Comparison of ENCODE assay signal across 14 cellular contexts in the genomic region with DNA sequence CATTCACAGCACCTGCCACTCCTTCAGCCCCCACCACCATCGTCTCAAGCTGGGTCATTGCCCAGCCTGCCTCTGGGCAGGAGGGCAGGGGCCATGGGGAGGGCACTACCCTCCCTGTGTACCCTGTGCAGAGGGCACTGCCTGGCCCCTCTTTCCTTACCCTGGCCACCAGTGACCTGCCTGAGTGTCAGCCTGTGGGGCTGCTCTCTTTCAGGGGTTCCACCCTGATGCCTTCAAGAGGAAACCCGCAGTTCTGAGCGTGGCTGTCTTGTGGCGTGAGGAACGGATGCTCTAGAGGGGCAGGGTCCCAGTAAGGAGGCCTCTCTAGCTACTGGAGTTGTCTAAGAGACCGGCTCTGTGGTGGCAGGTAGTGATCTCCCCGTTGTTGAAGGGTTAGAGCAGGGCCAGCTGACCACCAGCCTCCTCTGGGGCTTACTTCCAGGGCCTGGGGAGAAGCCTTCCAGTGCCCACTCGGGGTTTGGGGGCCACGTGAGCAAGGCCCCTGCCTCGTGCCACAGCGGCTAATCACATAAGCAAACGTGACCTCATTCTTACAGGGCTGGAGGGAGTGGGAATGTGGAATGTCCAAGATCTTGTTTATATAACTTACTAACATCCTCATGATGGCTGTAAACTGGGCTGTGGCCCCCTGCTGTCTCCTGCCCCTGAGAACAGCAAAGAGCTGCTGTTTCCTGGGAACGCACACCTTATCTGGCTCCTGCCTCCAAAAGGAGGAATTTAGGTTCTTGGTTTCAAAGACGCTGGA. TPM values are rescaled to one million over a fixed set of nuclear protein-coding genes. Genes with fewer than 3 reads are reported as not detected.
A peak's percentile ranks its signal among the peaks of the same experiment; 100 is the strongest.
DNase-seq lines count a peak whose midpoint lies in the region; ATAC-seq, FAIRE-seq and TF ChIP-seq lines count a peak whose summit lies in the region.
"Had no signal": no experiment of that assay in that cellular context is flagged by ENCODE, and none has a peak within 500 bp of the region (broad histone marks: within the 10 kb centered on the region; RNA-seq: fewer than 3 reads in every experiment).

No MANE protein-coding gene starts in this region.

- WGBS in GM12878 (ENCODE audit: insufficient coverage, insufficient replicate concordance, low lambda C conversion rate, missing lambda C conversion rate): 15% methylated on average over 14 of the region's 14 CpGs

- TF ChIP-seq EP300 in GM12878 (IDR thresholded peaks at IDR 0.05; ENCODE audit: borderline replicate concordance in 1 of 2, control insufficient read depth in 1 of 2, low read depth in 2 of 2, low read length in 2 of 2): no peak

- ATAC-seq in Right ventricle myocardium superior (ENCODE audit: poor library complexity): no peak
- 0 out of 3 replicates have a peak, but pooled peaks have one; percentile 16 for ATAC-seq in GM12878
- peak; percentile 26 for ATAC-seq in stimulated activated memory B cell treated with anti-CD40 and anti-IgM and Interleukin-4, amounts not matched to agents 10 μg/mL and 1 μg/mL and 100 μg/mL, for 72 hours
- ATAC-seq in HG03457 (IDR thresholded peaks at IDR 0.05; ENCODE audit: unreplicated experiment): no peak
- ATAC-seq: heart right ventricle, T-helper 17 cell had no signal

- H3K27me3 Mint-ChIP-seq in stimulated activated memory B cell treated with anti-CD40 and anti-IgM and Interleukin-4, amounts not matched to agents 10 μg/mL and 1 μg/mL and 100 μg/mL, for 72 hours: no peaks in the 10 kb centered on the region
- H3K27me3 Mint-ChIP-seq: activated naive CD4-positive, alpha-beta T cell treated with anti-CD3 and anti-CD28 coated beads, Interleukin-2, amount 50 U/mL, for 24 hours had no signal

- SMC1A ChIA-PET in GM12878 (lab: Charles Lee; ENCODE audit: uncharacterized antibody, unreplicated experiment): no interaction called here

- H3K4me2 ChIP-seq in GM12878 (ENCODE audit: control insufficient read depth, insufficient read depth): no peak overlapping the region

- BruUV-seq in GM12878 (replicated peaks; lab: Mats Ljungman, UMichigan): no TSS peak

- DNase-seq in Right ventricle myocardium superior: peak; percentile 25
- no peak for DNase-seq in right atrium auricular region (ENCODE audit: low spot score)
- DNase-seq in GM12878 (ENCODE audit: low read depth, low spot score): no peak
- DNase-seq in kidney: peak; percentile 39
- no peak for DNase-seq in substantia nigra (lab: John Stamatoyannopoulos, UW)
- no peak for DNase-seq in stimulated activated naive CD4-positive, alpha-beta T cell (lab: John Stamatoyannopoulos, UW)
- DNase-seq: heart right ventricle, T-helper 17 cell had no signal

- H3K9me3 ChIP-seq in right atrium auricular region (no peaks in the 10 kb centered on the region), GM12878 (replicated peaks; ENCODE audit: control insufficient read depth, insufficient read depth, low read length) (no peaks in the 10 kb centered on the region), kidney (ENCODE audit: control insufficient read depth in 1 of 2, low read length in 2 of 2) (no peaks in the 10 kb centered on the region)
- H3K9me3 ChIP-seq: heart right ventricle, tibial nerve had no signal

- RAD21 ChIA-PET in GM12878 (lab: Charles Lee; ENCODE audit: unreplicated experiment): no interaction called here

- FAIRE-seq in GM12878 (lab: Jason Lieb, UNC) (no peak), kidney (lab: Jason Lieb, UNC) (no peak)
- FAIRE-seq: A204.1, G401.6 had no signal

- H3K79me2 ChIP-seq in GM12878 (ENCODE audit: control insufficient read depth, insufficient read depth, low read length): no peaks in the 10 kb centered on the region

- H3K9me3 Mint-ChIP-seq in stimulated activated memory B cell treated with anti-CD40 and anti-IgM and Interleukin-4, amounts not matched to agents 10 μg/mL and 1 μg/mL and 100 μg/mL, for 72 hours: no peaks in the 10 kb centered on the region
- H3K9me3 Mint-ChIP-seq: activated naive CD4-positive, alpha-beta T cell treated with anti-CD3 and anti-CD28 coated beads, Interleukin-2, amount 50 U/mL, for 24 hours had no signal

- H3K4me3 ChIP-seq in right atrium auricular region (no peak overlapping the region), GM12878 (no peak overlapping the region), kidney (ENCODE audit: low read length in 2 of 2) (no peak overlapping the region)
- H3K4me3 ChIP-seq: heart right ventricle, tibial nerve had no signal

- H3K4me1 ChIP-seq in right atrium auricular region (peaks cover 0 to under 1% of the 10 kb centered on the region in 2 donors), GM12878 (ENCODE audit: control insufficient read depth, insufficient read depth, low read length) (no peaks in the 10 kb centered on the region; the same call in 1 of the 2 replicates), kidney (ENCODE audit: control insufficient read depth in 1 of 2, insufficient read depth in 1 of 2, low read depth in 1 of 2, low read length in 2 of 2) (no peaks in the 10 kb centered on the region)

- no peak for TF ChIP-seq RAD21 in GM12878 (IDR thresholded peaks at IDR 0.05; ENCODE audit: insufficient read depth, low read depth, low read length)

- H4K20me1 ChIP-seq in GM12878 (ENCODE audit: control insufficient read depth, insufficient read depth): 0 out of 2 replicates have a peak, but pooled peaks cover 4% of the 10 kb centered on the region

- TF ChIP-seq CTCF in right atrium auricular region (IDR thresholded peaks at IDR 0.05) (no peak), GM12878 (IDR thresholded peaks at IDR 0.05 in 2 of 3, conservative IDR thresholded peaks at IDR 0.05 in 1 of 3; ENCODE audit: control insufficient read depth in 2 of 3, extremely low read depth in 1 of 3, insufficient read depth in 1 of 3, low read depth in 3 of 3, low read length in 3 of 3) (no peak), kidney (IDR thresholded peaks at IDR 0.05; ENCODE audit: borderline replicate concordance, extremely low read depth, insufficient read depth) (no peak)

- CTCF ChIA-PET in GM12878 (lab: Yijun Ruan, JAX): no interaction called here

- H2AFZ ChIP-seq in GM12878 (ENCODE audit: control insufficient read depth, low read depth, low read length): no peak overlapping the region

- H3K4me3 Mint-ChIP-seq in stimulated activated memory B cell treated with anti-CD40 and anti-IgM and Interleukin-4, amounts not matched to agents 10 μg/mL and 1 μg/mL and 100 μg/mL, for 72 hours: no peak overlapping the region
- H3K4me3 Mint-ChIP-seq: activated naive CD4-positive, alpha-beta T cell treated with anti-CD3 and anti-CD28 coated beads, Interleukin-2, amount 50 U/mL, for 24 hours; T-helper 17 cell had no signal

- H3K27me3 ChIP-seq in right atrium auricular region (no peaks in the 10 kb centered on the region), GM12878 (replicated peaks in 1 of 2; ENCODE audit: control insufficient read depth in 2 of 2, insufficient read depth in 2 of 2, low read length in 1 of 2) (peaks cover 2 to 3% of the 10 kb centered on the region in 2 experiments; a peak in 2 of 4 replicates)
- H3K27me3 ChIP-seq: tibial nerve had no signal

- H3K27ac ChIP-seq in right atrium auricular region (no peak overlapping the region), GM12878 (ENCODE audit: control insufficient read depth, insufficient read depth) (no peak overlapping the region), kidney (ENCODE audit: low read depth in 2 of 2, low read length in 2 of 2) (no peak overlapping the region), substantia nigra (ENCODE audit: low read depth, low read length, poor library complexity, severe bottlenecking) (no peak overlapping the region)
- H3K27ac ChIP-seq: heart right ventricle, tibial nerve had no signal

- H3K36me3 ChIP-seq in right atrium auricular region (no peaks in the 10 kb centered on the region), GM12878 (ENCODE audit: control insufficient read depth in 2 of 2, insufficient read depth in 2 of 2, low read length in 1 of 2) (no peaks in the 10 kb centered on the region), kidney (ENCODE audit: control insufficient read depth in 1 of 2, insufficient read depth in 2 of 2, low read length in 2 of 2) (no peaks in the 10 kb centered on the region)
- H3K36me3 ChIP-seq: heart right ventricle had no signal

- POLR2A ChIA-PET in GM12878 (lab: Charles Lee): interaction anchor here (0.6 kb wide), 1 partner anchor 237 kb away, joined by 4 read pairs; no protein-coding TSS in a partner anchor

- H3K4me1 Mint-ChIP-seq in stimulated activated memory B cell treated with anti-CD40 and anti-IgM and Interleukin-4, amounts not matched to agents 10 μg/mL and 1 μg/mL and 100 μg/mL, for 72 hours: peaks cover 51% of the 10 kb centered on the region

- no peaks in the 10 kb centered on the region for H3K36me3 Mint-ChIP-seq in stimulated activated memory B cell treated with anti-CD40 and anti-IgM and Interleukin-4, amounts not matched to agents 10 μg/mL and 1 μg/mL and 100 μg/mL, for 72 hours
- H3K36me3 Mint-ChIP-seq: activated naive CD4-positive, alpha-beta T cell treated with anti-CD3 and anti-CD28 coated beads, Interleukin-2, amount 50 U/mL, for 24 hours had no signal

- intact Hi-C loops in Right ventricle myocardium superior (cut with DNase I) (no loop called here), GM12878 (cut with micrococcal nuclease; ENCODE audit: unreplicated experiment) (no loop called here), kidney (cut with DNase I) (no loop called here)

- H3K27ac Mint-ChIP-seq in stimulated activated memory B cell treated with anti-CD40 and anti-IgM and Interleukin-4, amounts not matched to agents 10 μg/mL and 1 μg/mL and 100 μg/mL, for 72 hours: peak overlapping the region; percentile 31
- H3K27ac Mint-ChIP-seq: activated naive CD4-positive, alpha-beta T cell treated with anti-CD3 and anti-CD28 coated beads, Interleukin-2, amount 50 U/mL, for 24 hours; T-helper 17 cell had no signal

- no peak for TF ChIP-seq POLR2A in GM12878 (IDR thresholded peaks at IDR 0.05; ENCODE audit: low read depth, low read length)

- H3K9ac ChIP-seq in GM12878 (ENCODE audit: control insufficient read depth, insufficient read depth, low read length) (no peak overlapping the region), kidney (ENCODE audit: low read length in 2 of 2) (no peak overlapping the region)

- in situ Hi-C loops in GM12878 (cut with MboI): no loop called here

RNA-seq across cellular contexts. Expression of a gene that starts 31.4 kb away (rescaled TPM):
- total RNA-seq in Right ventricle myocardium superior: 50.2 TPM
- total RNA-seq in right atrium auricular region: 10 to 100 TPM; 59.3 to 76.1 TPM
- 108 and 120 TPM in 2 replicates for total RNA-seq in GM12878 (2013; cell fraction: nucleolus; rRNA removed)
- 165 and 172 TPM in 2 replicates for total RNA-seq in GM12878 (2014; rRNA removed)
- total RNA-seq in GM12878 (2014; rRNA removed; fragmentation: Illumina TruSeq; extraction: Trizol): 100 and 115 TPM in 2 replicates
- total RNA-seq in GM12878 (2021): 113 and 117 TPM in 2 replicates
- 73.1 TPM for polyA plus RNA-seq in GM12878 (2011; ENCODE audit: low read depth)
- polyA plus RNA-seq in GM12878 (2011; rRNA removed): 62.9 and 89.1 TPM in 2 replicates
- polyA plus RNA-seq in GM12878 (2011; cell fraction: cytosol; rRNA removed): 127 and 179 TPM in 2 replicates
- polyA plus RNA-seq in GM12878 (2011; cell fraction: nucleus; rRNA removed): 111 and 137 TPM in 2 replicates
- 97.6 and 109 TPM in 2 replicates for polyA plus RNA-seq in GM12878 (2012)
- 59.6 and 134 TPM in 2 replicates for polyA plus RNA-seq in GM12878 (2014; fragmentation: Illumina TruSeq; extraction: Trizol)
- polyA plus RNA-seq in GM12878 (2014; fragmentation: Nextera tagmentation; extraction: Ambion mirVana): 10 to 100 TPM; 42.8 to 55.6 TPM
- polyA plus RNA-seq in GM12878 (2014; rRNA removed): 119 and 128 TPM in 2 replicates
- 100 to 1,000 TPM; 211 to 229 TPM for polyA plus RNA-seq in GM12878 (2016; fragmentation: Nextera tagmentation; extraction: Ambion mirVana)
- polyA minus RNA-seq in GM12878 (2011; rRNA and poly(A)+ RNA removed): 150 and 197 TPM in 2 replicates
- polyA minus RNA-seq in GM12878 (2011; cell fraction: cytosol; rRNA and poly(A)+ RNA removed): 69.2 and 69.6 TPM in 2 replicates
- polyA minus RNA-seq in GM12878 (2011; cell fraction: nucleus; rRNA and poly(A)+ RNA removed): 43.2 and 81.7 TPM in 2 replicates
- total RNA-seq in kidney: 81.2 TPM
- 136 TPM for polyA plus RNA-seq in kidney (ENCODE audit: insufficient read depth, low read depth, low replicate concordance)

RNA-seq across cellular contexts. Expression of a gene that starts 59.6 kb away (rescaled TPM):
- not detected for total RNA-seq in Right ventricle myocardium superior
- total RNA-seq in right atrium auricular region: not detected
- 4.3 and 5.2 TPM in 2 replicates for total RNA-seq in GM12878 (2013; cell fraction: nucleolus; rRNA removed)
- 0.73 TPM in 1 of 2 replicates, not detected in the other for total RNA-seq in GM12878 (2014; rRNA removed)
- 0.55 and 0.67 TPM in 2 replicates for total RNA-seq in GM12878 (2014; rRNA removed; fragmentation: Illumina TruSeq; extraction: Trizol)
- total RNA-seq in GM12878 (2021): 1.4 and 2.2 TPM in 2 replicates
- 1.7 TPM for polyA plus RNA-seq in GM12878 (2011; ENCODE audit: low read depth)
- polyA plus RNA-seq in GM12878 (2011; rRNA removed): 1.7 and 1.8 TPM in 2 replicates
- polyA plus RNA-seq in GM12878 (2011; cell fraction: cytosol; rRNA removed): 2.2 and 2.4 TPM in 2 replicates
- 7.3 and 9.8 TPM in 2 replicates for polyA plus RNA-seq in GM12878 (2011; cell fraction: nucleus; rRNA removed)
- 1.0 and 2.7 TPM in 2 replicates for polyA plus RNA-seq in GM12878 (2012)
- 0.60 TPM in 1 of 2 replicates, not detected in the other for polyA plus RNA-seq in GM12878 (2014; fragmentation: Illumina TruSeq; extraction: Trizol)
- under 1 TPM; 0.35 to 0.58 TPM for polyA plus RNA-seq in GM12878 (2014; fragmentation: Nextera tagmentation; extraction: Ambion mirVana)
- polyA plus RNA-seq in GM12878 (2014; rRNA removed): 1.0 and 2.4 TPM in 2 replicates
- polyA plus RNA-seq in GM12878 (2016; fragmentation: Nextera tagmentation; extraction: Ambion mirVana): 1 to 10 TPM; 1.0 to 1.1 TPM
- 0.88 and 2.3 TPM in 2 replicates for polyA minus RNA-seq in GM12878 (2011; rRNA and poly(A)+ RNA removed)
- polyA minus RNA-seq in GM12878 (2011; cell fraction: cytosol; rRNA and poly(A)+ RNA removed): 1.9 TPM in 1 of 2 replicates, not detected in the other
- 2.4 and 2.9 TPM in 2 replicates for polyA minus RNA-seq in GM12878 (2011; cell fraction: nucleus; rRNA and poly(A)+ RNA removed)
- total RNA-seq in kidney: 1.2 TPM
- 0.73 TPM for polyA plus RNA-seq in kidney (ENCODE audit: insufficient read depth, low read depth, low replicate concordance)

Comparison
In these comparisons a context has a peak if more than half of its experiments do, and no peak if none do; other contexts are left out.
1. DNase-seq: peak in Right ventricle myocardium superior (single experiment) and kidney (single experiment); none in right atrium auricular region (single experiment), GM12878 (single experiment), substantia nigra (0 of 49) and stimulated activated naive CD4-positive, alpha-beta T cell (0 of 6).
2. ATAC-seq: peak in GM12878 (single experiment) and stimulated activated memory B cell treated with anti-CD40 and anti-IgM and Interleukin-4, amounts not matched to agents 10 μg/mL and 1 μg/mL and 100 μg/mL, for 72 hours (single experiment); none in Right ventricle myocardium superior (single experiment) and HG03457 (single experiment).